Comparison of ENCODE assay signal across 9 cellular contexts in genomic region chr7:33043875-33044718, GRCh38. TPM values are rescaled to one million over a fixed set of nuclear protein-coding genes. Genes with fewer than 3 reads are reported as not detected.
DNase-seq lines count a peak whose midpoint lies in the region; ATAC-seq and TF ChIP-seq lines count a peak whose summit lies in the region.
"Had no signal": no experiment of that assay in that cellular context is flagged by ENCODE, and none has a peak within 500 bp of the region (broad histone marks: within the 10 kb centered on the region; RNA-seq: fewer than 3 reads in every experiment).

No MANE protein-coding gene starts in this region.

- no peak for TF ChIP-seq POLR2A in Peyer's patch (IDR thresholded peaks at IDR 0.05)
- TF ChIP-seq POLR2A in gastrocnemius medialis (IDR thresholded peaks at IDR 0.05), result no peak

- TF ChIP-seq CTCF in HEK293 (tag by site-specific recombination; IDR thresholded peaks at IDR 0.05), result no peak
- peak in 5 of 6 experiments; percentile 11 to 81 (median 79) for TF ChIP-seq CTCF in Peyer's patch (IDR thresholded peaks at IDR 0.05)
- peak in 1 of 5 experiments; percentile 22 for TF ChIP-seq CTCF in gastrocnemius medialis (IDR thresholded peaks at IDR 0.05 in 4 of 5, conservative IDR thresholded peaks at IDR 0.05 in 1 of 5)

- H3K9me3 ChIP-seq in HEK293 (ENCODE audit: control insufficient read depth, insufficient read depth, low read depth, low read length) (no peaks in the 10 kb centered on the region), Peyer's patch (no peaks in the 10 kb centered on the region), gastrocnemius medialis (no peaks in the 10 kb centered on the region)

- H3K4me3 ChIP-seq in HEK293 (ENCODE audit: low read depth, low read length) (no peak overlapping the region), Peyer's patch (peak overlapping the region in 2 of 4 donors; percentile 2 to 15), gastrocnemius medialis (no peak overlapping the region)

- H3K4me1 ChIP-seq in HEK293 (ENCODE audit: control insufficient read depth, insufficient read depth, low read length) (peaks cover 36% of the 10 kb centered on the region), Peyer's patch (peaks cover 0 to 35% (median 0%) of the 10 kb centered on the region in 4 donors), gastrocnemius medialis (peaks cover 55 to 58% of the 10 kb centered on the region in 2 donors)

- H3K36me3 ChIP-seq in HEK293 (ENCODE audit: control insufficient read depth in 2 of 2, insufficient read depth in 1 of 2, low read length in 2 of 2), result no peaks in the 10 kb centered on the region; a peak in 1 of 3 replicates
- no peaks in the 10 kb centered on the region for H3K36me3 ChIP-seq in Peyer's patch
- H3K36me3 ChIP-seq in gastrocnemius medialis, result no peaks in the 10 kb centered on the region

- in situ Hi-C loops in gastrocnemius medialis (cut with MboI; ENCODE audit: low sequenced_read_pairs in 4 of 4), result no loop called here

- POLR2A ChIA-PET in HEK293 (lab: Yijun Ruan, JAX), result no interaction called here

- DNase-seq in Peyer's patch (no peak), left cardiac atrium (no peak), gastrocnemius medialis (no peak), NCI-H226 (no peak)
- DNase-seq in stimulated activated CD4-positive, alpha-beta T cell treated with anti-CD3 and anti-CD28 coated beads, Interleukin-15, amount 100 ng/mL, for 24 hours, result no peak
- DNase-seq: activated T-cell treated with anti-CD3 and anti-CD28 coated beads, Interleukin-2, amount 50 U/mL, for 48 hours had no signal

- CTCF ChIA-PET in HEK293 (lab: Yijun Ruan, JAX), result interaction anchor here (1.1 to 1.2 kb wide), 2 partner anchors 17 to 63 kb away, joined by 3 to 4 read pairs; no protein-coding TSS in a partner anchor

- H3K27ac ChIP-seq in HEK293 (ENCODE audit: extremely low read depth, low read depth, low read length) (0 out of 2 replicates have a peak overlapping the region, but pooled peaks have one; percentile 22), Peyer's patch (peak overlapping the region in 3 of 4 donors; percentile 58 to 85 (median 84)), gastrocnemius medialis (peak overlapping the region; percentile 84 to 95 (median 90))

- peak; percentile 40 to 64 for ATAC-seq in left cardiac atrium
- no peak for ATAC-seq in gastrocnemius medialis
- ATAC-seq in HG03521 (IDR thresholded peaks at IDR 0.05; ENCODE audit: unreplicated experiment), result no peak
- no peak for ATAC-seq in GM19397 (IDR thresholded peaks at IDR 0.05; ENCODE audit: unreplicated experiment)

- intact Hi-C loops in left cardiac atrium (cut with DNase I) (no loop called here), gastrocnemius medialis (cut with DNase I; ENCODE audit: low total_unique reads) (loop anchor here (5.0 to 10.0 kb wide), 3 partner anchors 87 to 549 kb away; partner anchors contain the start of genes AVL9, FKBP9 and LSM5)

- H3K27me3 ChIP-seq in Peyer's patch, result no peaks in the 10 kb centered on the region
- H3K27me3 ChIP-seq in gastrocnemius medialis, result no peaks in the 10 kb centered on the region

TF ChIP-seq in HEK293, 187 proteins besides CTCF, POLR2A, EP300 and RAD21:
- TF ChIP-seq ZNF335 (tag by site-specific recombination; conservative IDR thresholded peaks at IDR 0.05) (peak; percentile 62), ZNF518A (tag by site-specific recombination; conservative IDR thresholded peaks at IDR 0.05; ENCODE audit: low read depth) (no peak), ZNF362 (tag by site-specific recombination; IDR thresholded peaks at IDR 0.05) (peak; percentile 46; the same call in 1 of the 2 replicates), ZNF202 (tag by site-specific recombination; IDR thresholded peaks at IDR 0.05; ENCODE audit: borderline replicate concordance) (no peak), ZNF837 (tag by site-specific recombination; IDR thresholded peaks at IDR 0.05) (no peak), ZBTB17 (tag by site-specific recombination; IDR thresholded peaks at IDR 0.05) (peak; percentile 55; the same call in 1 of the 2 replicates), REPIN1 (tag by site-specific recombination; IDR thresholded peaks at IDR 0.05; ENCODE audit: low read depth) (no peak), ZNF639 (tag by site-specific recombination; IDR thresholded peaks at IDR 0.05) (no peak), ZNF580 (tag by site-specific recombination; IDR thresholded peaks at IDR 0.05) (no peak), BCL6B (tag by site-specific recombination; IDR thresholded peaks at IDR 0.05) (no peak), ZNF169 (tag by site-specific recombination; IDR thresholded peaks at IDR 0.05) (no peak), ZNF501 (tag by site-specific recombination; IDR thresholded peaks at IDR 0.05) (no peak)

RNA-seq across cellular contexts. Expression of gene NT5C3A, which starts 18.5 kb away (rescaled TPM):
- 100 to 1,000 TPM in 1 of 4 donors, 10 to 100 TPM in 3; 25.3 to 316 (median 79.8) TPM for total RNA-seq in Peyer's patch
- 10 to 100 TPM; 20.1 to 21.2 TPM for total RNA-seq in left cardiac atrium
- total RNA-seq in gastrocnemius medialis, result 100 to 1,000 TPM in 1 of 4 donors, 10 to 100 TPM in 3; 37.5 to 101 (median 71.4) TPM

Comparison
In these comparisons a context has a peak if more than half of its experiments do, and no peak if none do; other contexts are left out.
1. H3K27ac ChIP-seq: peak in every context shown above with its lines; median percentile 90 in gastrocnemius medialis; 84 in Peyer's patch; 22 in HEK293.
2. ATAC-seq: peak in left cardiac atrium (2 of 2); none in gastrocnemius medialis (0 of 2), HG03521 (single experiment) and GM19397 (single experiment).